In genomic region chr2:102485151-102485769, GRCh38 we compare ENCODE assay signal across 23 cellular contexts. TPM values are rescaled to one million over a fixed set of nuclear protein-coding genes. Genes with fewer than 3 reads are reported as not detected.
"Had no signal": no experiment of that assay in that cellular context is flagged by ENCODE, and none has a peak within 500 bp of the region (broad histone marks: within the 10 kb centered on the region; RNA-seq: fewer than 3 reads in every experiment).

No MANE protein-coding gene starts in this region.

- H3K27ac Mint-ChIP-seq: activated B cell treated with CpG ODN at 0.5 μM for 24 hours; activated CD4-positive, alpha-beta T cell treated with anti-CD3 and anti-CD28 coated beads, Interleukin-2, amount 10 ng/mL, durations not matched to agents 24 days and 14 days; activated CD8-positive, alpha-beta T cell treated with anti-CD3 and anti-CD28 coated beads, Interleukin-2, amount 10 ng/mL, durations not matched to agents 7 days and 5 days; activated naive CD4-positive, alpha-beta T cell treated with anti-CD3 and anti-CD28 coated beads for 36 hours; activated T-cell treated with anti-CD3 and anti-CD28 coated beads, Interleukin-2, amount 50 U/mL, for 24 hours; effector memory CD8-positive, alpha-beta T cell; memory B cell; naive thymus-derived CD4-positive, alpha-beta T cell; neural progenitor cell; stimulated activated naive CD8-positive, alpha-beta T cell treated with anti-CD3 and anti-CD28 coated beads, Interleukin-15, Interleukin-2, amounts not matched to agents 100 ng/mL and 50 ng/mL, for 24 hours had no signal

- H3K9me3 ChIP-seq: gastroesophageal sphincter, sigmoid colon, transverse colon, vagina had no signal

- H3K27ac ChIP-seq: gastroesophageal sphincter, heart right ventricle, neural progenitor cell, sigmoid colon, transverse colon, vagina had no signal

- H3K36me3 ChIP-seq: gastroesophageal sphincter, heart right ventricle, neural progenitor cell, sigmoid colon, transverse colon, vagina had no signal

- H3K36me3 Mint-ChIP-seq: memory B cell; naive thymus-derived CD4-positive, alpha-beta T cell; neural progenitor cell had no signal

- H3K4me3 Mint-ChIP-seq: activated B cell treated with CpG ODN at 0.5 μM for 24 hours; activated CD4-positive, alpha-beta T cell treated with anti-CD3 and anti-CD28 coated beads, Interleukin-2, amount 10 ng/mL, durations not matched to agents 24 days and 14 days; activated CD8-positive, alpha-beta T cell treated with anti-CD3 and anti-CD28 coated beads, Interleukin-2, amount 10 ng/mL, durations not matched to agents 7 days and 5 days; activated naive CD4-positive, alpha-beta T cell treated with anti-CD3 and anti-CD28 coated beads for 36 hours; activated T-cell treated with anti-CD3 and anti-CD28 coated beads, Interleukin-2, amount 50 U/mL, for 24 hours; effector memory CD8-positive, alpha-beta T cell; memory B cell; naive thymus-derived CD4-positive, alpha-beta T cell; neural progenitor cell; stimulated activated naive CD8-positive, alpha-beta T cell treated with anti-CD3 and anti-CD28 coated beads, Interleukin-15, Interleukin-2, amounts not matched to agents 100 ng/mL and 50 ng/mL, for 24 hours had no signal

- H3K4me1 Mint-ChIP-seq: activated B cell treated with CpG ODN at 0.5 μM for 24 hours, memory B cell had no signal

- H3K4me3 ChIP-seq: gastroesophageal sphincter, heart right ventricle, neural progenitor cell, sigmoid colon, transverse colon, vagina had no signal

- H3K9me3 Mint-ChIP-seq: activated B cell treated with CpG ODN at 0.5 μM for 24 hours; activated CD4-positive, alpha-beta T cell treated with anti-CD3 and anti-CD28 coated beads, Interleukin-2, amount 10 ng/mL, durations not matched to agents 24 days and 14 days; activated naive CD4-positive, alpha-beta T cell treated with anti-CD3 and anti-CD28 coated beads for 36 hours; activated T-cell treated with anti-CD3 and anti-CD28 coated beads, Interleukin-2, amount 50 U/mL, for 24 hours; effector memory CD8-positive, alpha-beta T cell; memory B cell; naive thymus-derived CD4-positive, alpha-beta T cell; neural progenitor cell; stimulated activated naive CD8-positive, alpha-beta T cell treated with anti-CD3 and anti-CD28 coated beads, Interleukin-15, Interleukin-2, amounts not matched to agents 100 ng/mL and 50 ng/mL, for 24 hours had no signal

- DNase-seq: activated B cell treated with CpG ODN at 0.5 μM for 24 hours; activated CD4-positive, alpha-beta T cell treated with anti-CD3 and anti-CD28 coated beads, Interleukin-2, amount 10 ng/mL, durations not matched to agents 24 days and 14 days; activated CD8-positive, alpha-beta T cell treated with anti-CD3 and anti-CD28 coated beads, Interleukin-2, amount 10 ng/mL, durations not matched to agents 7 days and 5 days; activated naive CD4-positive, alpha-beta T cell treated with anti-CD3 and anti-CD28 coated beads for 36 hours; activated T-cell treated with anti-CD3 and anti-CD28 coated beads, Interleukin-2, amount 50 U/mL, for 24 hours; anterior cingulate cortex; cerebellar nuclear complex; effector memory CD8-positive, alpha-beta T cell; heart right ventricle; left ventricle myocardium superior; naive thymus-derived CD4-positive, alpha-beta T cell; sigmoid colon; stimulated activated CD4-positive, alpha-beta T cell treated with anti-CD3 and anti-CD28 coated beads, Interleukin-2, amount 100 ng/mL, for 24 hours; transverse colon had no signal

- H3K9ac ChIP-seq: neural progenitor cell had no signal

- H3K27me3 ChIP-seq: neural progenitor cell, sigmoid colon, transverse colon, vagina had no signal

- H3K4me1 ChIP-seq: gastroesophageal sphincter, neural progenitor cell had no signal

RNA-seq across cellular contexts. Expression of gene SLC9A4, which starts 12.2 kb away (rescaled TPM):
- total RNA-seq: dermis microvascular lymphatic vessel endothelial cell, left ventricle myocardium superior, osteoblast, pulmonary artery endothelial cell, sigmoid colon, SK-MEL-5, transverse colon, vagina had no signal
